In the genomic region with DNA sequence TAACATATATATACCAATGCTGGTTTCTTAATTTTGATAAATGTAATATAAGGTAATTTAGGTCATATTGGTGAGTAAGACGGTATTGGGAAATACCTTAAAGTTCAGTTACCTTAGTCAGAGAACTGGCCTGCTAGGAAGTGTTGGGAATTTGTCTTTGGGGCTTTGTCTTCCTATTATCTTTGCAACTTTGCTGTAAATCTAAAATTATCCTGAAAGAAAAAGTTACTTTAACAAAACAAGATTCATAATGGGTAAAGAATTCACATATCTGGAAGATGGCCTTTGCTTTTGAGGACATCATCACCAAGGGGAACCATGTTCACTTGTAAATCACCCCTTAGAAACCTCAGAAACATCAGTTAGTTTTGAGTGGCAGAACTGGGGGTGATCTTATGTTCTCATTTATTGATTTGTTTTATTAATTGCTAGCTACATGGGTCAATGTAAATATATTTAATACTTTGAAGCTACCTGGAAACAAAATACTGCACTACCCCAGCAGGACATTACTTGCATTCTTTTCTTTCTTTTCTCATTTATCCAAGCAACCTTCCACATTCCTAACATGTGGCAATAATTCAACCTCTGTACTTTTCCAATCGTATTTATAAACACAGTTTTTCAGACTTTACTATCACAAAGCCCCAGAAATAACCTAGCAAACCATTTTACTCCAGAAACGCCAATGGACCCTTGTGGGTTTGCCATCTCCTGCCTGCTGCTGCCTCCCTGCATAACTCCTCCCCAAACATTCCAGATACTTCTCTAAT, we compare ENCODE assay signal across 21 cellular contexts. TPM values are rescaled to one million over a fixed set of nuclear protein-coding genes. Genes with fewer than 3 reads are reported as not detected.
DNase-seq lines count a peak whose midpoint lies in the region; ATAC-seq, FAIRE-seq and TF ChIP-seq lines count a peak whose summit lies in the region.
"Had no signal": no experiment of that assay in that cellular context is flagged by ENCODE, and none has a peak within 500 bp of the region (broad histone marks: within the 10 kb centered on the region; RNA-seq: fewer than 3 reads in every experiment).

No MANE protein-coding gene starts in this region.

- H3K9me3 ChIP-seq in SJSA1 (replicated peaks): no peaks in the 10 kb centered on the region
- H3K9me3 ChIP-seq: colonic mucosa, neutrophil had no signal

- H3K36me3 ChIP-seq in SJSA1: no peaks in the 10 kb centered on the region
- H3K36me3 ChIP-seq: colonic mucosa, heart right ventricle, neutrophil had no signal

- DNase-seq in SJSA1 (ENCODE audit: low read depth in 1 of 2, low spot score in 2 of 2) (peak in 1 of 2 experiments; percentile 9), fibroblast of mammary gland (ENCODE audit: low read depth) (peak; percentile 66), osteocyte (ENCODE audit: extremely low spot score, unreplicated experiment) (no peak), SK-N-DZ (ENCODE audit: low spot score) (no peak)
- DNase-seq in activated CD4-positive, alpha-beta T cell treated with anti-CD3 and anti-CD28 coated beads for 4 hours: no peak
- DNase-seq: activated CD4-positive, alpha-beta memory T cell treated with anti-CD3 and anti-CD28 coated beads, Interleukin-2, amount 10 ng/mL, durations not matched to agents 7 days and 5 days; colonic mucosa; DMS 273 treated with DMSO at 0.1 percent for 48 hours; heart right ventricle; islet precursor cell; midbrain; MV-4-11; NCI-H2081 treated with DMSO at 0.1 percent for 48 hours; NCI-H69; stimulated activated CD4-positive, alpha-beta T cell treated with anti-CD3 and anti-CD28 coated beads, Interleukin-4, amount 100 ng/mL, for 24 hours had no signal

- no peaks in the 10 kb centered on the region for H3K27me3 Mint-ChIP-seq in osteocyte (ENCODE audit: unreplicated experiment)
- H3K27me3 Mint-ChIP-seq: activated CD4-positive, alpha-beta memory T cell treated with anti-CD3 and anti-CD28 coated beads, Interleukin-2, amount 10 ng/mL, durations not matched to agents 7 days and 5 days had no signal

- H3K4me3 ChIP-seq in SJSA1 (no peak overlapping the region), fibroblast of mammary gland (ENCODE audit: control insufficient read depth, low read depth, low read length) (no peak overlapping the region)
- H3K4me3 ChIP-seq: colonic mucosa, heart right ventricle had no signal

- FAIRE-seq in G401.6 (lab: Jason Lieb, UNC): peak; percentile 28
- FAIRE-seq: endothelial cell of umbilical vein had no signal

- no peak for TF ChIP-seq CTCF in fibroblast of mammary gland (conservative IDR thresholded peaks at IDR 0.05; ENCODE audit: control insufficient read depth, insufficient read depth, low read depth, low read length)
- no peak for TF ChIP-seq CTCF in osteocyte (IDR thresholded peaks at IDR 0.05)

- peaks cover 38% of the 10 kb centered on the region for H3K4me1 Mint-ChIP-seq in osteocyte (ENCODE audit: unreplicated experiment)
- H3K4me1 Mint-ChIP-seq: activated CD4-positive, alpha-beta memory T cell treated with anti-CD3 and anti-CD28 coated beads, Interleukin-2, amount 10 ng/mL, durations not matched to agents 7 days and 5 days had no signal

- H3K27ac Mint-ChIP-seq in osteocyte (ENCODE audit: unreplicated experiment): peak overlapping the region; percentile 46
- H3K27ac Mint-ChIP-seq: activated CD4-positive, alpha-beta memory T cell treated with anti-CD3 and anti-CD28 coated beads, Interleukin-2, amount 10 ng/mL, durations not matched to agents 7 days and 5 days had no signal

- H3K27ac ChIP-seq in SJSA1: peak overlapping the region; percentile 65
- H3K27ac ChIP-seq: colonic mucosa, heart right ventricle, neutrophil had no signal

- peaks cover 10% of the 10 kb centered on the region for H3K36me3 Mint-ChIP-seq in osteocyte (ENCODE audit: unreplicated experiment)

- no peak overlapping the region for H3K4me3 Mint-ChIP-seq in osteocyte (ENCODE audit: unreplicated experiment)
- H3K4me3 Mint-ChIP-seq: activated CD4-positive, alpha-beta memory T cell treated with anti-CD3 and anti-CD28 coated beads, Interleukin-2, amount 10 ng/mL, durations not matched to agents 7 days and 5 days had no signal

- H3K27me3 ChIP-seq in SJSA1 (replicated peaks): no peaks in the 10 kb centered on the region
- H3K27me3 ChIP-seq: colonic mucosa, heart right ventricle, neutrophil had no signal

- peaks cover 30% of the 10 kb centered on the region for H3K4me1 ChIP-seq in SJSA1 (replicated peaks)
- H3K4me1 ChIP-seq: colonic mucosa, heart right ventricle had no signal

- peaks cover 15% of the 10 kb centered on the region for H3K9me3 Mint-ChIP-seq in osteocyte (ENCODE audit: unreplicated experiment)

- ATAC-seq in GM21737 (IDR thresholded peaks at IDR 0.05; ENCODE audit: unreplicated experiment) (no peak), GM18868 (IDR thresholded peaks at IDR 0.05; ENCODE audit: unreplicated experiment) (no peak)
- ATAC-seq: heart right ventricle, sciatic nerve had no signal

RNA-seq across cellular contexts. Expression of gene GLIS3, which starts 41.4 kb away (rescaled TPM):
- total RNA-seq in SJSA1 (2014; rRNA removed; shearing (Covaris generic)): 0.94 and 5.2 TPM in 2 replicates
- 27.1 and 30.5 TPM in 2 replicates for total RNA-seq in osteocyte
- not detected in 2 replicates for polyA plus RNA-seq in SK-N-DZ (2014; cell fraction: cytosol; rRNA removed)
- not detected in 2 replicates for polyA plus RNA-seq in SK-N-DZ (2014; cell fraction: nucleus; rRNA removed)
